In the genomic region with DNA sequence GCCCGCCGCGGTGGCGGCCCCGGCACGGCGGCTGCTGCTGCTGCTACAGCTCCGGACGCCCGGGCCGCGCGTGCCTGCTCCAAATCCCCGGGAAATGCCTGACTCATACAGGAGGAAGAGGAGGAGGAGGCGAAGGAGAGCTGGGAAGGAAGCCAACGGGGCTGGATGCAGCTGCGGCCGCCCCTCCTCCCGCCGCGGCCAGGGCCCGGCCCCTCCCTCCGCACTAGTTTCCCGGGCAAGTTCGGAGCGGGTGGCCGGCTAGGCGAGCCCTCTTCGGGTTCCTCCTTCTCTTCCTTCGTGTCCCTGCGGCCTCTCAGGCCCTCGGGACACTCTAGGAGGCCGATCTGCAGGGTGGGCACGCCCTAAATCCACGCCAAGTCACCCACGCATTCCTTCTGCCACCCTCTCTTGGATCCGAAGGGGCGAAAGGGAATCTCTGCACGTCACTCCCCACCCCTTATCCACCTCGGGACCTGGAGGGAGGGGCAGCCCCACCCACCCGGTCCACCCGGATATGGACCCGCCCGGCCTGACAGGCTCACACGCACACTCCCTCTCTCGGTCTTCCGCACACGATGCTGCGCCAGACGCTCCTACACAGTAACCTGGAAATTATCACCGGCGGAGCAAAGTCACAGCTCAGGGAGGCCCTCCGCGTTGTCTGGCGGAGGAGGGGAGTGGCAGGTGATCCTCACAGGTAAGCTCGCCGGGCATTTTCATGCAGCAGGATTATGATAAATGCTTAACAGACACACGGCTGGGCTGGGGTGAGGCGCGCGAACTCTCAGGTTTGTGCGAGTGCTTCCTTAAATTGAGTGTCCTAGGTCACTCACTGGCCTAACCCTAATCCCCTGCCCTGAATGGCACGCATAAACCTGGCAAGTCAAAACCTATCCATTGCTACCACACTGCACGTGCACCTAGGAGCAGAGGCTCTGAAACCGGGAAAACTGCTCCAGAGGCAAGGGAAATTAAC, we compare ENCODE assay signal across 8 cellular contexts. TPM values are rescaled to one million over a fixed set of nuclear protein-coding genes. Genes with fewer than 3 reads are reported as not detected.
A peak's percentile ranks its signal among the peaks of the same experiment; 100 is the strongest.
DNase-seq lines count a peak whose midpoint lies in the region; ATAC-seq, FAIRE-seq and TF ChIP-seq lines count a peak whose summit lies in the region.

A gene with protein sequence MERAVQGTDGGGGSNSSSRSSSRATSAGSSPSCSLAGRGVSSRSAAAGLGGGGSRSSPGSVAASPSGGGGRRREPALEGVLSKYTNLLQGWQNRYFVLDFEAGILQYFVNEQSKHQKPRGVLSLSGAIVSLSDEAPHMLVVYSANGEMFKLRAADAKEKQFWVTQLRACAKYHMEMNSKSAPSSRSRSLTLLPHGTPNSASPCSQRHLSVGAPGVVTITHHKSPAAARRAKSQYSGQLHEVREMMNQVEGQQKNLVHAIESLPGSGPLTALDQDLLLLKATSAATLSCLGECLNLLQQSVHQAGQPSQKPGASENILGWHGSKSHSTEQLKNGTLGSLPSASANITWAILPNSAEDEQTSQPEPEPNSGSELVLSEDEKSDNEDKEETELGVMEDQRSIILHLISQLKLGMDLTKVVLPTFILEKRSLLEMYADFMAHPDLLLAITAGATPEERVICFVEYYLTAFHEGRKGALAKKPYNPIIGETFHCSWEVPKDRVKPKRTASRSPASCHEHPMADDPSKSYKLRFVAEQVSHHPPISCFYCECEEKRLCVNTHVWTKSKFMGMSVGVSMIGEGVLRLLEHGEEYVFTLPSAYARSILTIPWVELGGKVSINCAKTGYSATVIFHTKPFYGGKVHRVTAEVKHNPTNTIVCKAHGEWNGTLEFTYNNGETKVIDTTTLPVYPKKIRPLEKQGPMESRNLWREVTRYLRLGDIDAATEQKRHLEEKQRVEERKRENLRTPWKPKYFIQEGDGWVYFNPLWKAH (minus strand): TSS at position 57 of the 976 bp plus-strand sequence. CDS start 83 bp downstream, outside the sequence.
A gene (plus strand): TSS at position 545 of the 976 bp plus-strand sequence. CDS start 7,330 bp downstream, outside the sequence.

- POLR2A ChIA-PET in RWPE1 (lab: Yijun Ruan, JAX; ENCODE audit: low non-redundant PET), result no interaction called here
- POLR2A ChIA-PET in K562 (lab: Yijun Ruan, JAX), result no interaction called here

- BruUV-seq in K562 (replicated peaks; lab: Mats Ljungman, UMichigan), result no TSS peak

- intact Hi-C loops in K562 (cut with micrococcal nuclease), result loop anchor here (10.0 kb wide), 1 partner anchor 257 kb away; no protein-coding TSS in a partner anchor
- intact Hi-C loops in posterior vena cava (cut with DNase I), result no loop called here

- H3K4me2 ChIP-seq in K562 (ENCODE audit: insufficient read depth, low read length) (no peak within 1 kb of the TSS), hepatocyte (peak within 1 kb of the TSS; percentile 92)

- H3K79me2 ChIP-seq in K562 (ENCODE audit: control insufficient read depth, insufficient read depth, low read length) (no peaks in the 10 kb centered on the region), hepatocyte (peaks cover 35% of the 10 kb centered on the region)

- CTCF ChIA-PET in RWPE1 (lab: Yijun Ruan, JAX) (no interaction called here), K562 (lab: Yijun Ruan, JAX; ENCODE audit: low intra/inter-chr PET ratio) (no interaction called here)

- H3K27me3 ChIP-seq in K562 (ENCODE audit: control insufficient read depth in 2 of 2, insufficient read depth in 2 of 2, low read length in 2 of 2) (peaks cover 16 to 29% of the 10 kb centered on the region in 2 experiments), hepatocyte (no peaks in the 10 kb centered on the region)

- 0 out of 4 replicates have a peak within 1 kb of the TSS, but pooled peaks of 1 of the 2 experiments have one; percentile 11 for H3K9ac ChIP-seq in K562 (ENCODE audit: insufficient read depth in 1 of 2, low read depth in 2 of 2, low read length in 2 of 2)

- no peak within 1 kb of the TSS for H3K4me3 ChIP-seq in K562
- H3K4me3 ChIP-seq in hepatocyte, result peak within 1 kb of the TSS; percentile 92

- TF ChIP-seq CTCF in RWPE1 (conservative IDR thresholded peaks at IDR 0.05; ENCODE audit: low read depth), result no peak
- no peak for TF ChIP-seq CTCF in K562 (IDR thresholded peaks at IDR 0.05 in 2 of 3, conservative IDR thresholded peaks at IDR 0.05 in 1 of 3; ENCODE audit: insufficient read depth in 2 of 3, low read depth in 1 of 3, low read length in 3 of 3)
- no peak for TF ChIP-seq CTCF in hepatocyte (IDR thresholded peaks at IDR 0.05; ENCODE audit: poor library complexity)

- ATAC-seq in HG03521 (IDR thresholded peaks at IDR 0.05; ENCODE audit: unreplicated experiment) (peak; percentile 10), K562 (peak; percentile 69)

- no peaks in the 10 kb centered on the region for H3K9me2 ChIP-seq in hepatocyte (replicated peaks; ENCODE audit: insufficient read depth)

- no peak within 1 kb of the TSS for H2AFZ ChIP-seq in K562 (ENCODE audit: low read depth, low read length)
- peak within 1 kb of the TSS; percentile 80 for H2AFZ ChIP-seq in hepatocyte

- in situ Hi-C loops in K562 (cut with MboI), result no loop called here

- H3K9me1 ChIP-seq in K562 (ENCODE audit: control insufficient read depth, insufficient read depth, low read length), result no peaks in the 10 kb centered on the region

- H3K4me1 ChIP-seq in K562 (replicated peaks in 1 of 2; ENCODE audit: control insufficient read depth in 2 of 2, insufficient read depth in 2 of 2, low read length in 2 of 2) (peaks cover 0 to 14% of the 10 kb centered on the region in 2 experiments; a peak in 2 of 5 replicates), hepatocyte (ENCODE audit: insufficient read depth) (peaks cover 19% of the 10 kb centered on the region)

- no peaks in the 10 kb centered on the region; the same call in 1 of the 2 replicates for H4K20me1 ChIP-seq in K562 (replicated peaks; ENCODE audit: control insufficient read depth, insufficient read depth, low read length)
- H4K20me1 ChIP-seq in hepatocyte (ENCODE audit: insufficient read depth, poor library complexity, severe bottlenecking), result no peaks in the 10 kb centered on the region

- WGBS in K562 (ENCODE audit: insufficient coverage, low coverage, missing lambda C conversion rate), result 15% methylated on average over 49 of the region's 65 CpGs
- WGBS in hepatocyte (ENCODE audit: low lambda C conversion rate, missing lambda C conversion rate), result 4% methylated on average over 48 of the region's 65 CpGs

- TF ChIP-seq POLR2A in K562 (conservative IDR thresholded peaks at IDR 0.05), result no peak

- H3K9me3 ChIP-seq in K562 (replicated peaks; ENCODE audit: control insufficient read depth, insufficient read depth, low read depth, low read length), result no peaks in the 10 kb centered on the region; the same call in 1 of the 2 replicates
- H3K9me3 ChIP-seq in hepatocyte (ENCODE audit: low read depth), result no peaks in the 10 kb centered on the region

- no peak for FAIRE-seq in K562 (lab: Jason Lieb, UNC)

- TF ChIP-seq EP300 in K562 (IDR thresholded peaks at IDR 0.05; ENCODE audit: low read length), result no peak

- no peaks in the 10 kb centered on the region for H3K36me3 ChIP-seq in K562 (ENCODE audit: control insufficient read depth, insufficient read depth, low read length)
- H3K36me3 ChIP-seq in hepatocyte (replicated peaks; ENCODE audit: insufficient read depth, low read depth), result no peaks in the 10 kb centered on the region

- TF ChIP-seq RAD21 in K562 (CRISPR knock-in tag; conservative IDR thresholded peaks at IDR 0.05 in 1 of 2, IDR thresholded peaks at IDR 0.05 in 1 of 2), result no peak

- peak within 1 kb of the TSS; percentile 99 for H3K27ac ChIP-seq in RWPE1
- no peak within 1 kb of the TSS for H3K27ac ChIP-seq in K562 (ENCODE audit: extremely low read depth, low read depth, low read length)
- H3K27ac ChIP-seq in hepatocyte, result peak within 1 kb of the TSS; percentile 94

- DNase-seq in NCI-H1436 (lab: John Stamatoyannopoulos, UW), result peak; percentile 10
- DNase-seq in NCI-H1436 treated with DMSO at 0.1 percent for 48 hours (lab: John Stamatoyannopoulos, UW), result no peak
- peak; percentile 70 for DNase-seq in RWPE1 (ENCODE audit: low spot score)
- DNase-seq in K562 (ENCODE audit: extremely low read depth in 1 of 4, low spot score in 3 of 4), result peak in 3 of 4 experiments; percentile 13 to 28 (median 16)
- peak; percentile 90 for DNase-seq in hepatocyte (ENCODE audit: low spot score)
- DNase-seq in posterior vena cava (ENCODE audit: low spot score), result peak; percentile 95
- no peak for DNase-seq in GDM1 (lab: John Stamatoyannopoulos, UW)

RNA-seq across cellular contexts. Expression of the first gene that starts in this region (rescaled TPM):
- 0.07 TPM in 1 of 2 replicates, not detected in the other for total RNA-seq in K562 (2011; cell fraction: chromatin; rRNA removed; ENCODE audit: low replicate concordance)
- not detected in 2 replicates for total RNA-seq in K562 (2011; cell fraction: nucleolus; rRNA removed)
- total RNA-seq in K562 (2011; cell fraction: nucleoplasm; rRNA removed), result 1.2 TPM in 1 of 2 replicates, not detected in the other
- total RNA-seq in K562 (2014; rRNA removed) (0.12 TPM in 1 of 2 replicates, not detected in the other), K562 (2014; rRNA removed; fragmentation: Illumina TruSeq; extraction: Trizol) (0.04 TPM in 1 of 2 replicates, not detected in the other), K562 (2015; rRNA removed; fragmentation: Illumina TruSeq; extraction: Trizol) (not detected in 2 replicates), K562 (2021) (0.18 and 0.56 TPM in 2 replicates), hepatocyte (22.3 and 32.8 TPM in 2 replicates), posterior vena cava (10 to 100 TPM; 28.1 to 29.7 TPM)
- polyA plus RNA-seq in K562 (2011; rRNA removed) (0.14 TPM in 1 of 2 replicates, not detected in the other), K562 (2014; fragmentation: Illumina TruSeq; extraction: Trizol) (0.19 TPM in 1 of 2 replicates, not detected in the other), K562 (2014; fragmentation: Nextera tagmentation; extraction: Ambion mirVana) (under 1 TPM; 0.07 to 0.15 TPM), K562 (2014; rRNA removed) (0.03 and 0.18 TPM in 2 replicates), hepatocyte (18.2 and 32.1 TPM in 2 replicates)
- 0.07 TPM in 1 of 2 replicates, not detected in the other for polyA plus RNA-seq in K562 (2011; cell fraction: cytosol; rRNA removed)
- 0.24 TPM in 1 of 2 replicates, not detected in the other for polyA plus RNA-seq in K562 (2011; cell fraction: nucleus; rRNA removed)
- polyA plus RNA-seq in K562 (2012), result 0.23 and 0.60 TPM in 2 replicates
- polyA minus RNA-seq in K562 (2011; rRNA and poly(A)+ RNA removed), result not detected in 2 replicates
- polyA minus RNA-seq in K562 (2011; cell fraction: cytosol; rRNA and poly(A)+ RNA removed), result 0.29 TPM in 1 of 2 replicates, not detected in the other
- 0.13 TPM in 1 of 2 replicates, not detected in the other for polyA minus RNA-seq in K562 (2011; cell fraction: nucleus; rRNA and poly(A)+ RNA removed)

RNA-seq across cellular contexts. Expression of the second gene that starts in this region (rescaled TPM):
- not detected in 2 replicates for total RNA-seq in K562 (2011; cell fraction: chromatin; rRNA removed; ENCODE audit: low replicate concordance)
- not detected in 2 replicates for total RNA-seq in K562 (2011; cell fraction: nucleolus; rRNA removed)
- total RNA-seq in K562 (2011; cell fraction: nucleoplasm; rRNA removed), result not detected in 2 replicates
- total RNA-seq in K562 (2014; rRNA removed), result not detected in 2 replicates
- total RNA-seq in K562 (2014; rRNA removed; fragmentation: Illumina TruSeq; extraction: Trizol), result not detected in 2 replicates
- not detected in 2 replicates for total RNA-seq in K562 (2015; rRNA removed; fragmentation: Illumina TruSeq; extraction: Trizol)
- total RNA-seq in K562 (2021), result not detected in 2 replicates
- polyA plus RNA-seq in K562 (2011; rRNA removed), result not detected in 2 replicates
- not detected in 2 replicates for polyA plus RNA-seq in K562 (2011; cell fraction: cytosol; rRNA removed)
- not detected in 2 replicates for polyA plus RNA-seq in K562 (2011; cell fraction: nucleus; rRNA removed)
- not detected in 2 replicates for polyA plus RNA-seq in K562 (2012)
- not detected in 2 replicates for polyA plus RNA-seq in K562 (2014; fragmentation: Illumina TruSeq; extraction: Trizol)
- polyA plus RNA-seq in K562 (2014; fragmentation: Nextera tagmentation; extraction: Ambion mirVana), result not detected
- not detected in 2 replicates for polyA plus RNA-seq in K562 (2014; rRNA removed)
- polyA minus RNA-seq in K562 (2011; rRNA and poly(A)+ RNA removed), result not detected in 2 replicates
- polyA minus RNA-seq in K562 (2011; cell fraction: cytosol; rRNA and poly(A)+ RNA removed), result not detected in 2 replicates
- not detected in 2 replicates for polyA minus RNA-seq in K562 (2011; cell fraction: nucleus; rRNA and poly(A)+ RNA removed)
- total RNA-seq in hepatocyte, result 0.80 and 2.2 TPM in 2 replicates
- polyA plus RNA-seq in hepatocyte, result 0.32 and 1.3 TPM in 2 replicates
- 1 to 10 TPM; 1.0 to 2.3 TPM for total RNA-seq in posterior vena cava

Comparison
In these comparisons a context has a peak if more than half of its experiments do, and no peak if none do; other contexts are left out.
1. RNA of the first gene that starts in this region (total RNA-seq): 22.3 to 32.8 TPM in hepatocyte and 28.1 to 29.7 TPM in posterior vena cava; 0.04 to 1.2 TPM in K562; every median in the first group is over 10 times any median in the second.
2. RNA of the first gene that starts in this region (polyA plus RNA-seq): 18.2 to 32.1 TPM in hepatocyte; 0.03 to 0.60 TPM in K562; every median in the first group is over 10 times any median in the second.
3. DNase-seq: peak in NCI-H1436 (single experiment), RWPE1 (single experiment), K562 (3 of 4), hepatocyte (single experiment) and posterior vena cava (single experiment); none in NCI-H1436 treated with DMSO at 0.1 percent for 48 hours (single experiment) and GDM1 (single experiment).